8 cellular contexts compared by ENCODE assay signal in genomic region chr9:133113928-133114351, GRCh38.
DNase-seq lines count a peak whose midpoint lies in the region; ATAC-seq and TF ChIP-seq lines count a peak whose summit lies in the region.

No MANE protein-coding gene starts in this region.

- TF ChIP-seq CTCF in C4-2B (conservative IDR thresholded peaks at IDR 0.05) (no peak), nephron (IDR thresholded peaks at IDR 0.05; ENCODE audit: unreplicated experiment in 3 of 3) (no peak)

- peaks cover 9% of the 10 kb centered on the region for H3K36me3 Mint-ChIP-seq in nephron (ENCODE audit: low read depth)

- peak; percentile 24 for DNase-seq in NCI-H1694 treated with DMSO at 0.1 percent for 48 hours (lab: John Stamatoyannopoulos, UW)
- DNase-seq in NCI-H2107 (lab: John Stamatoyannopoulos, UW) = no peak
- no peak for DNase-seq in NCI-H146 treated with DMSO at 0.1 percent for 48 hours (lab: John Stamatoyannopoulos, UW; ENCODE audit: unreplicated experiment)

- H3K4me1 Mint-ChIP-seq in nephron = peaks cover 40% of the 10 kb centered on the region

- ATAC-seq in HG03095 (IDR thresholded peaks at IDR 0.05; ENCODE audit: unreplicated experiment) (no peak), HG02798 (IDR thresholded peaks at IDR 0.05; ENCODE audit: poor library complexity, unreplicated experiment) (no peak)

- H3K27ac Mint-ChIP-seq in nephron = peak overlapping the region; percentile 37 to 66 (median 49)

- no peaks in the 10 kb centered on the region for H3K9me3 Mint-ChIP-seq in nephron

- peak overlapping the region; percentile 93 for H3K27ac ChIP-seq in C4-2B
- H3K27ac ChIP-seq in cingulate gyrus (ENCODE audit: low read depth, low read length) = peak overlapping the region; percentile 87

- H3K27me3 Mint-ChIP-seq in nephron (ENCODE audit: low read depth) = peaks cover 2% of the 10 kb centered on the region

- H3K4me3 Mint-ChIP-seq in nephron = no peak overlapping the region
